Comparison of ENCODE assay signal across 8 cellular contexts in genomic region chr10:35127289-35127891, GRCh38. TPM values are rescaled to one million over a fixed set of nuclear protein-coding genes. Genes with fewer than 3 reads are reported as not detected.
DNase-seq lines count a peak whose midpoint lies in the region; ATAC-seq and TF ChIP-seq lines count a peak whose summit lies in the region.

No MANE protein-coding gene starts in this region.

- peak overlapping the region; percentile 70 to 87 for H3K4me3 ChIP-seq in right atrium auricular region
- peak overlapping the region; percentile 84 to 97 for H3K4me3 ChIP-seq in vagina

- H3K9me3 ChIP-seq in right atrium auricular region (no peaks in the 10 kb centered on the region), vagina (no peaks in the 10 kb centered on the region)

- intact Hi-C loops in vagina (cut with DNase I), result loop anchor here (10.0 kb wide), 1 partner anchor 207 kb away; the partner anchor contains the start of gene CCNY

- DNase-seq in GM04504 (ENCODE audit: low read depth) (peak; percentile 52), T follicular helper cell (ENCODE audit: low read depth) (peak; percentile 43), amniotic epithelial cell (ENCODE audit: low read depth) (peak; percentile 65), right atrium auricular region (ENCODE audit: low spot score) (peak; percentile 73), putamen (ENCODE audit: low spot score) (peak; percentile 32), vagina (ENCODE audit: extremely low spot score in 2 of 2) (peak in 1 of 2 donors; percentile 91)

- peak; percentile 16 for ATAC-seq in HG03135 (IDR thresholded peaks at IDR 0.05; ENCODE audit: unreplicated experiment)
- ATAC-seq in HG02840 (IDR thresholded peaks at IDR 0.05; ENCODE audit: low FRiP score, unreplicated experiment), result no peak

- H3K27ac ChIP-seq in right atrium auricular region, result peak overlapping the region; percentile 98 to 100
- H3K27ac ChIP-seq in vagina, result peak overlapping the region; percentile 100

- H3K36me3 ChIP-seq in right atrium auricular region (no peaks in the 10 kb centered on the region), vagina (no peaks in the 10 kb centered on the region)

- H3K4me1 ChIP-seq in right atrium auricular region (peaks cover 0 to 32% of the 10 kb centered on the region in 2 donors), vagina (peaks cover 45% of the 10 kb centered on the region)

- no peak for TF ChIP-seq POLR2A in vagina (IDR thresholded peaks at IDR 0.05)

- no peak for TF ChIP-seq CTCF in right atrium auricular region (IDR thresholded peaks at IDR 0.05)
- no peak for TF ChIP-seq CTCF in vagina (IDR thresholded peaks at IDR 0.05)

- no peaks in the 10 kb centered on the region for H3K27me3 ChIP-seq in right atrium auricular region
- no peaks in the 10 kb centered on the region for H3K27me3 ChIP-seq in vagina

RNA-seq across cellular contexts. Expression of gene CREM, which starts 0.7 kb away (rescaled TPM):
- total RNA-seq in right atrium auricular region (10 to 100 TPM; 33.4 to 39.9 TPM), vagina (32.9 TPM)

RNA-seq across cellular contexts. Expression of gene CUL2, which starts 37.2 kb away (rescaled TPM):
- total RNA-seq in right atrium auricular region, result 10 to 100 TPM; 15.5 to 17.3 TPM
- total RNA-seq in vagina, result 18.7 TPM
